Comparison of ENCODE assay signal across 9 cellular contexts in the genomic region with DNA sequence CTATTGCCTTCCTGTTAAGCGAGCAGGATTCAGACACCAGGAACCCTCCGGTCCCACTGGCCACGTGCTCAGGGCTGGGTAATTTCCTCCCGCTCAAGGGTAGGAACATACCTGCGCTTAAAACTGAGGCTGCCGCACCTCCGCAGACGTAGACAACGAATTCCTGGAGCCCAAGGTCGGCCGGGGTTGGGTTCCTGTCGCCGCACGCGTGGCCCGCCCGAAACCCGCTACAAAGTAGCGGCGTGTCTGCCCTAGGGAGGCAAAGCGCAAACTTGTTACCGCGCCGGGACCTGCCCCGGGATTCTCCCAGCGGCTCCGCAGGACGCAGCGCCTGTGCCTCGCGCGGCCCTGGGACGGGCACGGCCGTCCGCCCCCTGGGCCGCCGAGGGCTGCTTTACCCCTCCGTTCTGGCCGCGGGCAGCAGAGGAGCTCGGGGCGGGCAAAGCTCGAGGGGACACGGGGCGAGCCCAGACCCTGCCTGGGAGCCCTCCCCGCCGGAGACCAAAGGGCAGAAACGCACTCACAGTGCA. TPM values are rescaled to one million over a fixed set of nuclear protein-coding genes. Genes with fewer than 3 reads are reported as not detected.
DNase-seq lines count a peak whose midpoint lies in the region; ATAC-seq and TF ChIP-seq lines count a peak whose summit lies in the region.
"Had no signal": no experiment of that assay in that cellular context is flagged by ENCODE, and none has a peak within 500 bp of the region (broad histone marks: within the 10 kb centered on the region; RNA-seq: fewer than 3 reads in every experiment).

No MANE protein-coding gene starts in this region.

- H3K27me3 ChIP-seq in gastroesophageal sphincter (peaks cover 52% of the 10 kb centered on the region), SJCRH30 (no peaks in the 10 kb centered on the region)

- peak; percentile 35 for ATAC-seq in gastroesophageal sphincter
- no peak for ATAC-seq in HG03135 (IDR thresholded peaks at IDR 0.05; ENCODE audit: unreplicated experiment)

- H3K27ac Mint-ChIP-seq in osteocyte (ENCODE audit: unreplicated experiment), result no peak overlapping the region

- peaks cover 9% of the 10 kb centered on the region for H3K27me3 Mint-ChIP-seq in osteocyte (ENCODE audit: unreplicated experiment)

- peak overlapping the region; percentile 31 to 59 for H3K4me3 ChIP-seq in gastroesophageal sphincter
- no peak overlapping the region for H3K4me3 ChIP-seq in SJCRH30

- H3K4me1 ChIP-seq in gastroesophageal sphincter (peaks cover 0 to 16% (median 0%) of the 10 kb centered on the region in 3 donors), SJCRH30 (peaks cover 8% of the 10 kb centered on the region; the same call in 1 of the 2 replicates)

- H3K36me3 ChIP-seq in gastroesophageal sphincter (no peaks in the 10 kb centered on the region), SJCRH30 (no peaks in the 10 kb centered on the region)

- H3K36me3 Mint-ChIP-seq in osteocyte (ENCODE audit: unreplicated experiment), result no peaks in the 10 kb centered on the region

- H3K4me1 Mint-ChIP-seq in osteocyte (ENCODE audit: unreplicated experiment), result peaks cover 28% of the 10 kb centered on the region

- POLR2A ChIA-PET in GM10248 (lab: Yijun Ruan, JAX), result no interaction called here

- CTCF ChIA-PET in GM10248 (lab: Yijun Ruan, JAX), result interaction anchor here (0.7 kb wide), 1 partner anchor 90 kb away, joined by 3 read pairs; no protein-coding TSS in a partner anchor

- no peak for TF ChIP-seq CTCF in GM10248 (IDR thresholded peaks at IDR 0.05; ENCODE audit: control extremely low read depth, extremely low read depth, low read depth, missing control alignments)
- no peak for TF ChIP-seq CTCF in gastroesophageal sphincter (IDR thresholded peaks at IDR 0.05)
- no peak for TF ChIP-seq CTCF in osteocyte (IDR thresholded peaks at IDR 0.05)

- 13% methylated on average over 3 of the region's 49 CpGs; no CpG with 5 or more reads in 1 of the 2 donors for WGBS in gastroesophageal sphincter (ENCODE audit: low coverage in 1 of 2), 2 donors

- H3K4me3 Mint-ChIP-seq in osteocyte (ENCODE audit: unreplicated experiment), result peak overlapping the region; percentile 77

- TF ChIP-seq POLR2A in gastroesophageal sphincter (IDR thresholded peaks at IDR 0.05), result no peak

- DNase-seq in GM10248 (ENCODE audit: extremely low spot score), result peak; percentile 21
- DNase-seq in activated CD8-positive, alpha-beta memory T cell treated with anti-CD3 and anti-CD28 coated beads, Interleukin-2, amount 50 U/mL, for 48 hours, result peak; percentile 57
- no peak for DNase-seq in osteocyte (ENCODE audit: extremely low spot score, unreplicated experiment)
- no peak for DNase-seq in NCI-H2107 (lab: John Stamatoyannopoulos, UW)
- DNase-seq in SJCRH30, result no peak
- DNase-seq in NCI-H1048 (lab: John Stamatoyannopoulos, UW), result no peak

- no peaks in the 10 kb centered on the region for H3K9me3 Mint-ChIP-seq in osteocyte (ENCODE audit: unreplicated experiment)

- H3K9me3 ChIP-seq in gastroesophageal sphincter, result no peaks in the 10 kb centered on the region
- no peaks in the 10 kb centered on the region for H3K9me3 ChIP-seq in SJCRH30 (replicated peaks)

- H3K27ac ChIP-seq in gastroesophageal sphincter (peak overlapping the region in 1 of 4 donors; percentile 14), SJCRH30 (no peak overlapping the region)
- H3K27ac ChIP-seq: HL-60 had no signal

- no peak for TF ChIP-seq EP300 in gastroesophageal sphincter (IDR thresholded peaks at IDR 0.05)

RNA-seq across cellular contexts. Expression of a gene that starts 0.3 kb away (rescaled TPM):
- under 1 TPM; 0.08 to 0.93 (median 0.49) TPM for total RNA-seq in gastroesophageal sphincter
- total RNA-seq in osteocyte, result 0.24 and 0.26 TPM in 2 replicates
- total RNA-seq in SJCRH30 (2014; rRNA removed; shearing (Covaris generic)), result 0.04 TPM in 1 of 2 replicates, not detected in the other

Comparison
In these comparisons a context has a peak if more than half of its experiments do, and no peak if none do; other contexts are left out.
1. DNase-seq: peak in GM10248 (single experiment) and activated CD8-positive, alpha-beta memory T cell treated with anti-CD3 and anti-CD28 coated beads, Interleukin-2, amount 50 U/mL, for 48 hours (single experiment); none in osteocyte (single experiment), NCI-H2107 (single experiment), SJCRH30 (0 of 2) and NCI-H1048 (single experiment).